Comparison of ENCODE assay signal across 8 cellular contexts in the genomic region with DNA sequence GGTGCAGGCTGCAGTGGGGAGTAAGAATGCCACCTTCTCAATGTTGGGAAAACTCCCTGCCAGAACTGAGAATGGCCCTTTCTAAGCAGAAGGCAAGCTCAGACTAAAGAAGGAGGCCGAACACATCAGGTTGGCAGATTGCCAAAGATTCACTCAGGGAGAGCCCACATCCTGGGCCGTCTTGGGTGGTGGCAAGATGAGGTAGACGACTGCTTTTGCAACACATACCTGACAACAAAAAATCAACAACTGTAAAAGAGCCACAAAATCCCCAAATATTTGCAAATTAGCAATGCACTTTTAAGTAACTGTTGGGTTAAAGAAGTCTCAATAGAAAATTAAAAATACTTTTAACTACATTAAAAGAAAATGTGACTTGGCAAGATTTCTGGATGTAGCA. TPM values are rescaled to one million over a fixed set of nuclear protein-coding genes. Genes with fewer than 3 reads are reported as not detected.
DNase-seq lines count a peak whose midpoint lies in the region; ATAC-seq and TF ChIP-seq lines count a peak whose summit lies in the region.
"Not testable (repeated sequence)": the region's sequence is repeated elsewhere in the genome, so short reads cannot be mapped to it uniquely, and the experiment has no call there.

No MANE protein-coding gene starts in this region.

- not testable (repeated sequence) for H3K27me3 Mint-ChIP-seq in activated CD8-positive, alpha-beta T cell treated with anti-CD3 and anti-CD28 coated beads, Interleukin-2, amount 10 ng/mL, durations not matched to agents 7 days and 5 days (ENCODE audit: low read depth); activated T-helper 1 cell treated with anti-CD3 and anti-CD28 coated beads, Interleukin-12 subunit alpha, Interleukin-12 subunit beta, Interleukin-2, Interleukin-4 antibody, amounts not matched to agents 30 ng/mL and 10 ng/mL and 1 ng/mL, durations not matched to agents 14 hours and 24 hours and 36 hours (ENCODE audit: insufficient read depth); natural killer cell treated with Interleukin-12 subunit alpha and Interleukin-12 subunit beta and Interleukin-15 and Interleukin-18, amount 100 ng/mL, for 72 hours; stimulated activated naive CD8-positive, alpha-beta T cell treated with anti-CD3 and anti-CD28 coated beads, Interleukin-15, amount 100 ng/mL, for 72 hours

- intact Hi-C loops in activated T-helper 1 cell treated with anti-CD3 and anti-CD28 coated beads, Interleukin-12 subunit alpha, Interleukin-12 subunit beta, Interleukin-2, Interleukin-4 antibody, amounts not matched to agents 30 ng/mL and 10 ng/mL and 1 ng/mL, durations not matched to agents 14 hours and 24 hours and 36 hours (cut with micrococcal nuclease): not testable (repeated sequence)

- DNase-seq in HT-29 (ENCODE audit: low spot score) (peak; percentile 0), T-helper 1 cell (peak; percentile 1 to 72 (median 41)), choroid plexus epithelial cell (ENCODE audit: low read depth) (peak; percentile 4)
- peak; percentile 73 for DNase-seq in activated CD8-positive, alpha-beta T cell treated with anti-CD3 and anti-CD28 coated beads, Interleukin-2, amount 10 ng/mL, durations not matched to agents 7 days and 5 days
- DNase-seq in activated T-helper 1 cell treated with anti-CD3 and anti-CD28 coated beads, Interleukin-12 subunit alpha, Interleukin-12 subunit beta, Interleukin-2, Interleukin-4 antibody, amounts not matched to agents 30 ng/mL and 10 ng/mL and 1 ng/mL, durations not matched to agents 14 hours and 24 hours and 36 hours (ENCODE audit: low spot score): peak; percentile 59
- DNase-seq in natural killer cell treated with Interleukin-12 subunit alpha and Interleukin-12 subunit beta and Interleukin-15 and Interleukin-18, amount 100 ng/mL, for 72 hours (ENCODE audit: low spot score): peak; percentile 38
- peak in 2 of 3 experiments; percentile 30 to 52 for DNase-seq in stimulated activated CD4-positive, alpha-beta T cell treated with anti-CD3 and anti-CD28 coated beads, TNF-alpha, amount 100 ng/mL, for 24 hours (ENCODE audit: low read depth in 3 of 3)
- DNase-seq in stimulated activated naive CD8-positive, alpha-beta T cell treated with anti-CD3 and anti-CD28 coated beads, Interleukin-15, amount 100 ng/mL, for 72 hours: peak; percentile 52 to 61

- CTCF ChIA-PET in activated CD8-positive, alpha-beta T cell treated with anti-CD3 and anti-CD28 coated beads, Interleukin-2, amount 10 ng/mL, durations not matched to agents 7 days and 5 days (lab: Charles Lee): not testable (repeated sequence)

- not testable (repeated sequence) for H3K36me3 Mint-ChIP-seq in activated CD8-positive, alpha-beta T cell treated with anti-CD3 and anti-CD28 coated beads, Interleukin-2, amount 10 ng/mL, durations not matched to agents 7 days and 5 days (ENCODE audit: low read depth); activated T-helper 1 cell treated with anti-CD3 and anti-CD28 coated beads, Interleukin-12 subunit alpha, Interleukin-12 subunit beta, Interleukin-2, Interleukin-4 antibody, amounts not matched to agents 30 ng/mL and 10 ng/mL and 1 ng/mL, durations not matched to agents 14 hours and 24 hours and 36 hours (ENCODE audit: low read depth); natural killer cell treated with Interleukin-12 subunit alpha and Interleukin-12 subunit beta and Interleukin-15 and Interleukin-18, amount 100 ng/mL, for 72 hours

- ATAC-seq in activated CD8-positive, alpha-beta T cell treated with anti-CD3 and anti-CD28 coated beads, Interleukin-2, amount 10 ng/mL, durations not matched to agents 7 days and 5 days; natural killer cell treated with Interleukin-12 subunit alpha and Interleukin-12 subunit beta and Interleukin-15 and Interleukin-18, amount 100 ng/mL, for 72 hours; stimulated activated naive CD8-positive, alpha-beta T cell treated with anti-CD3 and anti-CD28 coated beads, Interleukin-15, amount 100 ng/mL, for 72 hours: not testable (repeated sequence)

- TF ChIP-seq CTCF in choroid plexus epithelial cell (conservative IDR thresholded peaks at IDR 0.05; ENCODE audit: low read depth, low read length): not testable (repeated sequence)

- not testable (repeated sequence) for H3K9me3 Mint-ChIP-seq in activated CD8-positive, alpha-beta T cell treated with anti-CD3 and anti-CD28 coated beads, Interleukin-2, amount 10 ng/mL, durations not matched to agents 7 days and 5 days (ENCODE audit: insufficient read depth); activated T-helper 1 cell treated with anti-CD3 and anti-CD28 coated beads, Interleukin-12 subunit alpha, Interleukin-12 subunit beta, Interleukin-2, Interleukin-4 antibody, amounts not matched to agents 30 ng/mL and 10 ng/mL and 1 ng/mL, durations not matched to agents 14 hours and 24 hours and 36 hours; natural killer cell treated with Interleukin-12 subunit alpha and Interleukin-12 subunit beta and Interleukin-15 and Interleukin-18, amount 100 ng/mL, for 72 hours; stimulated activated naive CD8-positive, alpha-beta T cell treated with anti-CD3 and anti-CD28 coated beads, Interleukin-15, amount 100 ng/mL, for 72 hours

- H3K4me3 Mint-ChIP-seq in activated CD8-positive, alpha-beta T cell treated with anti-CD3 and anti-CD28 coated beads, Interleukin-2, amount 10 ng/mL, durations not matched to agents 7 days and 5 days; activated T-helper 1 cell treated with anti-CD3 and anti-CD28 coated beads, Interleukin-12 subunit alpha, Interleukin-12 subunit beta, Interleukin-2, Interleukin-4 antibody, amounts not matched to agents 30 ng/mL and 10 ng/mL and 1 ng/mL, durations not matched to agents 14 hours and 24 hours and 36 hours; natural killer cell treated with Interleukin-12 subunit alpha and Interleukin-12 subunit beta and Interleukin-15 and Interleukin-18, amount 100 ng/mL, for 72 hours; stimulated activated naive CD8-positive, alpha-beta T cell treated with anti-CD3 and anti-CD28 coated beads, Interleukin-15, amount 100 ng/mL, for 72 hours: not testable (repeated sequence)

- not testable (repeated sequence) for H3K4me3 ChIP-seq in choroid plexus epithelial cell (ENCODE audit: low read depth, low read length)

- H3K4me1 Mint-ChIP-seq in activated CD8-positive, alpha-beta T cell treated with anti-CD3 and anti-CD28 coated beads, Interleukin-2, amount 10 ng/mL, durations not matched to agents 7 days and 5 days (ENCODE audit: low read depth); activated T-helper 1 cell treated with anti-CD3 and anti-CD28 coated beads, Interleukin-12 subunit alpha, Interleukin-12 subunit beta, Interleukin-2, Interleukin-4 antibody, amounts not matched to agents 30 ng/mL and 10 ng/mL and 1 ng/mL, durations not matched to agents 14 hours and 24 hours and 36 hours (ENCODE audit: low read depth); natural killer cell treated with Interleukin-12 subunit alpha and Interleukin-12 subunit beta and Interleukin-15 and Interleukin-18, amount 100 ng/mL, for 72 hours (ENCODE audit: low read depth in 2 of 2); stimulated activated naive CD8-positive, alpha-beta T cell treated with anti-CD3 and anti-CD28 coated beads, Interleukin-15, amount 100 ng/mL, for 72 hours: not testable (repeated sequence)

- H3K27ac Mint-ChIP-seq in activated CD8-positive, alpha-beta T cell treated with anti-CD3 and anti-CD28 coated beads, Interleukin-2, amount 10 ng/mL, durations not matched to agents 7 days and 5 days; activated T-helper 1 cell treated with anti-CD3 and anti-CD28 coated beads, Interleukin-12 subunit alpha, Interleukin-12 subunit beta, Interleukin-2, Interleukin-4 antibody, amounts not matched to agents 30 ng/mL and 10 ng/mL and 1 ng/mL, durations not matched to agents 14 hours and 24 hours and 36 hours; natural killer cell treated with Interleukin-12 subunit alpha and Interleukin-12 subunit beta and Interleukin-15 and Interleukin-18, amount 100 ng/mL, for 72 hours; stimulated activated naive CD8-positive, alpha-beta T cell treated with anti-CD3 and anti-CD28 coated beads, Interleukin-15, amount 100 ng/mL, for 72 hours: not testable (repeated sequence)

- POLR2A ChIA-PET in activated CD8-positive, alpha-beta T cell treated with anti-CD3 and anti-CD28 coated beads, Interleukin-2, amount 10 ng/mL, durations not matched to agents 7 days and 5 days (lab: Charles Lee): not testable (repeated sequence)

RNA-seq across cellular contexts. Expression of gene DGCR6, which starts 24.9 kb away (rescaled TPM):
- total RNA-seq in HT-29 (2014; rRNA removed; shearing (Covaris generic)): 0.70 and 2.2 TPM in 2 replicates
- 1 to 10 TPM; 1.2 to 1.3 TPM for total RNA-seq in activated CD8-positive, alpha-beta T cell treated with anti-CD3 and anti-CD28 coated beads, Interleukin-2, amount 10 ng/mL, durations not matched to agents 7 days and 5 days
- 0.71 and 1.1 TPM in 2 replicates for total RNA-seq in activated T-helper 1 cell treated with anti-CD3 and anti-CD28 coated beads, Interleukin-12 subunit alpha, Interleukin-12 subunit beta, Interleukin-2, Interleukin-4 antibody, amounts not matched to agents 30 ng/mL and 10 ng/mL and 1 ng/mL, durations not matched to agents 14 hours and 24 hours and 36 hours
- 1 to 10 TPM; 1.1 to 1.9 TPM for total RNA-seq in natural killer cell treated with Interleukin-12 subunit alpha and Interleukin-12 subunit beta and Interleukin-15 and Interleukin-18, amount 100 ng/mL, for 72 hours

RNA-seq across cellular contexts. Expression of gene PRODH, which starts 54.8 kb away (rescaled TPM):
- 1.4 and 2.0 TPM in 2 replicates for total RNA-seq in HT-29 (2014; rRNA removed; shearing (Covaris generic))
- total RNA-seq in activated CD8-positive, alpha-beta T cell treated with anti-CD3 and anti-CD28 coated beads, Interleukin-2, amount 10 ng/mL, durations not matched to agents 7 days and 5 days: not detected
- 1.0 and 1.2 TPM in 2 replicates for total RNA-seq in activated T-helper 1 cell treated with anti-CD3 and anti-CD28 coated beads, Interleukin-12 subunit alpha, Interleukin-12 subunit beta, Interleukin-2, Interleukin-4 antibody, amounts not matched to agents 30 ng/mL and 10 ng/mL and 1 ng/mL, durations not matched to agents 14 hours and 24 hours and 36 hours
- total RNA-seq in natural killer cell treated with Interleukin-12 subunit alpha and Interleukin-12 subunit beta and Interleukin-15 and Interleukin-18, amount 100 ng/mL, for 72 hours: not detected

Comparison
In these comparisons a context has a peak if more than half of its experiments do, and no peak if none do; other contexts are left out.
1. DNase-seq: peak in every context shown above with its lines; median percentile 73 in activated CD8-positive, alpha-beta T cell treated with anti-CD3 and anti-CD28 coated beads, Interleukin-2, amount 10 ng/mL, durations not matched to agents 7 days and 5 days; 59 in activated T-helper 1 cell treated with anti-CD3 and anti-CD28 coated beads, Interleukin-12 subunit alpha, Interleukin-12 subunit beta, Interleukin-2, Interleukin-4 antibody, amounts not matched to agents 30 ng/mL and 10 ng/mL and 1 ng/mL, durations not matched to agents 14 hours and 24 hours and 36 hours; 56 in stimulated activated naive CD8-positive, alpha-beta T cell treated with anti-CD3 and anti-CD28 coated beads, Interleukin-15, amount 100 ng/mL, for 72 hours; 41 in T-helper 1 cell; 41 in stimulated activated CD4-positive, alpha-beta T cell treated with anti-CD3 and anti-CD28 coated beads, TNF-alpha, amount 100 ng/mL, for 24 hours; 38 in natural killer cell treated with Interleukin-12 subunit alpha and Interleukin-12 subunit beta and Interleukin-15 and Interleukin-18, amount 100 ng/mL, for 72 hours; 4 in choroid plexus epithelial cell; 0 in HT-29.